ENCODE assay signal across 8 cellular contexts in the genomic region with DNA sequence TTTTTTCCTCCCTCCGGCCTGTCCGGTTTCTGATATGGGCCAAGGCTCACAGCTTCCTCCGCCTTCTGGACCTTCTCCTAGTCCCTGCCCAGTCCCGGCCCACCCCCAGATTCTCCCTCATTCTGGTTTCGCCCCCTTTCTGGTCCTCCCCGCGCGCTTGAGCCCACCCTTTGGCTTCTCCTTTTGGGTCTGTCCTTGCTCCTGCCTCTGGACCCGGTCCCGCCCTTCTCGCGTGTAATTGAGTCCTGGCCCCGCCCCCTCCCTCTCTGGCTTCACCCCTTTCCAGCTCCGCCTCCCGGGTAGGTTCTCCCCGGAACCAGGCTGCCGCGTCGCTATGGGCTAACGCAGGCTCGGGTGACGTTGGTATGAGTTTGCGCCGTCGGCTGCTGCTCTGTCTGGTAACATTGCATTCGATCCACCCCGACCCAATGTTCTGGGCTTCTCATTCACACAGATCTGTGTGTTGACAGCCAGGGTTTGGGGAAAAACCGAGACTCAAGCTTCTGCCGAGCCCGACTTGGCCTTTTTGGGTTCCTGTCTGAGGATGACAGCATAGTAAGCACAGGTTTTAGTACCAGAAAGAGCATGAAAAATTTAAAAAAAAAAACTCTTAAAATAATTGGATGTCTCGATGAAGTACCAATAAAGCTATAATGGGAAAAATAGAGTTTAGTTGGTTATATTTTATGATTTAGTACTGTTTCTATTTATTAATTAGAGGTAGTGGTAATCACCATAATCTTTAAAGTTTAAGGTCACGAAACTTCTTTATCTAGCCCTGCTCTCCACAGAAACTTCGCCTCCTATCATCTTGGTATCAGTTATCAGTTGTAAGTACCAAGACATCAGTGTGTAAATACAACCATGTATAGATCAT. TPM values are rescaled to one million over a fixed set of nuclear protein-coding genes. Genes with fewer than 3 reads are reported as not detected.
DNase-seq lines count a peak whose midpoint lies in the region; ATAC-seq and TF ChIP-seq lines count a peak whose summit lies in the region.

No MANE protein-coding gene starts in this region.

- DNase-seq in GM04503 (ENCODE audit: low read depth) (peak; percentile 87), NCI-H1105 treated with DMSO at 0.1 percent for 48 hours (lab: John Stamatoyannopoulos, UW) (peak; percentile 83), SKM-1 treated with dmso at 0.1 percent for 144 hours (lab: John Stamatoyannopoulos, UW; ENCODE audit: unreplicated experiment) (peak; percentile 95), Right ventricle myocardium superior (peak; percentile 100), transverse colon (peak; percentile 100)
- peak; percentile 93 for DNase-seq in activated naive CD8-positive, alpha-beta T cell treated with anti-CD3 and anti-CD28 coated beads, Interleukin-2, amount 10 ng/mL, durations not matched to agents 7 days and 5 days

- no peak for TF ChIP-seq CTCF in parathyroid adenoma (IDR thresholded peaks at IDR 0.05)
- TF ChIP-seq CTCF in transverse colon (IDR thresholded peaks at IDR 0.05) = no peak

- no peak overlapping the region for H3K9ac ChIP-seq in parathyroid adenoma

- H3K36me3 ChIP-seq in parathyroid adenoma (ENCODE audit: control insufficient read depth, insufficient read depth, low read length) (no peaks in the 10 kb centered on the region), transverse colon (no peaks in the 10 kb centered on the region)

- in situ Hi-C loops in transverse colon (cut with MboI; ENCODE audit: low pct_ligation_motif_present in 1 of 4, low pct_unique_long_range_greater_than_20kb in 1 of 4, low sequenced_read_pairs in 3 of 4) = no loop called here

- H3K4me3 Mint-ChIP-seq in activated naive CD8-positive, alpha-beta T cell treated with anti-CD3 and anti-CD28 coated beads, Interleukin-2, amount 10 ng/mL, durations not matched to agents 7 days and 5 days = peak overlapping the region; percentile 98

- no peaks in the 10 kb centered on the region for H3K79me2 ChIP-seq in parathyroid adenoma

- H3K9me3 ChIP-seq in parathyroid adenoma (ENCODE audit: control insufficient read depth, low read length) (no peaks in the 10 kb centered on the region), transverse colon (no peaks in the 10 kb centered on the region)

- H3K9me3 Mint-ChIP-seq in activated naive CD8-positive, alpha-beta T cell treated with anti-CD3 and anti-CD28 coated beads, Interleukin-2, amount 10 ng/mL, durations not matched to agents 7 days and 5 days = no peaks in the 10 kb centered on the region

- peak overlapping the region; percentile 90 for H3K27ac ChIP-seq in parathyroid adenoma
- peak overlapping the region; percentile 89 to 99 (median 96) for H3K27ac ChIP-seq in transverse colon

- H3K4me1 ChIP-seq in parathyroid adenoma = peaks cover 12% of the 10 kb centered on the region
- peaks cover 14 to 54% (median 28%) of the 10 kb centered on the region in 4 donors for H3K4me1 ChIP-seq in transverse colon

- TF ChIP-seq EP300 in transverse colon (IDR thresholded peaks at IDR 0.05; ENCODE audit: low read depth) = no peak

- H3K27me3 ChIP-seq in parathyroid adenoma (ENCODE audit: control insufficient read depth, insufficient read depth, low read length) = no peaks in the 10 kb centered on the region
- no peaks in the 10 kb centered on the region for H3K27me3 ChIP-seq in transverse colon

- H3K27ac Mint-ChIP-seq in activated naive CD8-positive, alpha-beta T cell treated with anti-CD3 and anti-CD28 coated beads, Interleukin-2, amount 10 ng/mL, durations not matched to agents 7 days and 5 days = peak overlapping the region; percentile 100

- intact Hi-C loops in Right ventricle myocardium superior (cut with DNase I) (no loop called here), transverse colon (cut with DNase I; ENCODE audit: low total_unique reads) (no loop called here)

- peak overlapping the region; percentile 65 for H3K4me3 ChIP-seq in parathyroid adenoma (ENCODE audit: low read depth, low read length)
- peak overlapping the region in 3 of 4 donors; percentile 38 to 66 (median 43) for H3K4me3 ChIP-seq in transverse colon

- peaks cover 2% of the 10 kb centered on the region for H3K27me3 Mint-ChIP-seq in activated naive CD8-positive, alpha-beta T cell treated with anti-CD3 and anti-CD28 coated beads, Interleukin-2, amount 10 ng/mL, durations not matched to agents 7 days and 5 days

- peaks cover 2% of the 10 kb centered on the region for H3K36me3 Mint-ChIP-seq in activated naive CD8-positive, alpha-beta T cell treated with anti-CD3 and anti-CD28 coated beads, Interleukin-2, amount 10 ng/mL, durations not matched to agents 7 days and 5 days

- peaks cover 53% of the 10 kb centered on the region for H3K4me1 Mint-ChIP-seq in activated naive CD8-positive, alpha-beta T cell treated with anti-CD3 and anti-CD28 coated beads, Interleukin-2, amount 10 ng/mL, durations not matched to agents 7 days and 5 days

- H3K4me2 ChIP-seq in parathyroid adenoma (ENCODE audit: low read length) = peak overlapping the region; percentile 60

- 3 to 6% methylated on average over 7 to 32 of the region's 33 CpGs for WGBS in transverse colon (ENCODE audit: low coverage in 1 of 2), 2 donors

- peak overlapping the region; percentile 85 for H2AFZ ChIP-seq in parathyroid adenoma

- peak; percentile 97 for TF ChIP-seq POLR2A in transverse colon (IDR thresholded peaks at IDR 0.05)

- ATAC-seq in HG02623 (IDR thresholded peaks at IDR 0.05; ENCODE audit: unreplicated experiment) (peak; percentile 35), Right ventricle myocardium superior (ENCODE audit: poor library complexity) (peak; percentile 74)
- ATAC-seq in activated naive CD8-positive, alpha-beta T cell treated with anti-CD3 and anti-CD28 coated beads, Interleukin-2, amount 10 ng/mL, durations not matched to agents 7 days and 5 days (ENCODE audit: low read depth) = peak; percentile 49

- POLR2A ChIA-PET in activated naive CD8-positive, alpha-beta T cell treated with anti-CD3 and anti-CD28 coated beads, Interleukin-2, amount 10 ng/mL, durations not matched to agents 7 days and 5 days (lab: Charles Lee) = interaction anchor here (0.6 to 4.6 kb wide), 12 partner anchors 10 to 1019 kb away, joined by 3 to 27 read pairs (median 4); a partner anchor contains a TSS

RNA-seq across cellular contexts. Expression of a gene that starts 14.8 kb away (rescaled TPM):
- total RNA-seq in activated naive CD8-positive, alpha-beta T cell treated with anti-CD3 and anti-CD28 coated beads, Interleukin-2, amount 10 ng/mL, durations not matched to agents 7 days and 5 days = 10 to 100 TPM; 25.7 to 26.1 TPM
- total RNA-seq in Right ventricle myocardium superior (26.4 TPM), transverse colon (100 to 1,000 TPM in 1 of 4 donors, 10 to 100 TPM in 3; 22.2 to 223 (median 50.1) TPM)

RNA-seq across cellular contexts. Expression of a gene that starts 29.0 kb away (rescaled TPM):
- total RNA-seq in activated naive CD8-positive, alpha-beta T cell treated with anti-CD3 and anti-CD28 coated beads, Interleukin-2, amount 10 ng/mL, durations not matched to agents 7 days and 5 days = under 1 TPM; 0.23 to 0.44 TPM
- total RNA-seq in Right ventricle myocardium superior = not detected
- not detected for total RNA-seq in transverse colon

Comparison
In these comparisons a context has a peak if more than half of its experiments do, and no peak if none do; other contexts are left out.
1. Peak in every context shown above with its lines: DNase-seq, ATAC-seq, H3K4me3 ChIP-seq and H3K27ac ChIP-seq.